Comparison of ENCODE assay signal across 2 cellular contexts in genomic region chr19:7971553-7972520, GRCh38.
TF ChIP-seq lines count a peak whose summit lies in the region.

No MANE protein-coding gene starts in this region.

TF ChIP-seq in HEK293, 187 proteins besides CTCF, POLR2A, EP300 and RAD21:
- TF ChIP-seq ZNF785 (tag by site-specific recombination; IDR thresholded peaks at IDR 0.05) (no peak), ZNF600 (tag by site-specific recombination; IDR thresholded peaks at IDR 0.05) (peak; percentile 47)

TF ChIP-seq in K562, 482 proteins besides CTCF, POLR2A, EP300 and RAD21:
- no peak for TF ChIP-seq DEAF1 (CRISPR knock-in tag; IDR thresholded peaks at IDR 0.05)
- TF ChIP-seq POLR2G (IDR thresholded peaks at IDR 0.05; ENCODE audit: low read depth, low read length), result peak; percentile 53
- peak; percentile 76 for TF ChIP-seq RBM22 (IDR thresholded peaks at IDR 0.05; ENCODE audit: low read depth, low read length, poor library complexity, severe bottlenecking)
